ENCODE assay signal across 4 cellular contexts in the genomic region with DNA sequence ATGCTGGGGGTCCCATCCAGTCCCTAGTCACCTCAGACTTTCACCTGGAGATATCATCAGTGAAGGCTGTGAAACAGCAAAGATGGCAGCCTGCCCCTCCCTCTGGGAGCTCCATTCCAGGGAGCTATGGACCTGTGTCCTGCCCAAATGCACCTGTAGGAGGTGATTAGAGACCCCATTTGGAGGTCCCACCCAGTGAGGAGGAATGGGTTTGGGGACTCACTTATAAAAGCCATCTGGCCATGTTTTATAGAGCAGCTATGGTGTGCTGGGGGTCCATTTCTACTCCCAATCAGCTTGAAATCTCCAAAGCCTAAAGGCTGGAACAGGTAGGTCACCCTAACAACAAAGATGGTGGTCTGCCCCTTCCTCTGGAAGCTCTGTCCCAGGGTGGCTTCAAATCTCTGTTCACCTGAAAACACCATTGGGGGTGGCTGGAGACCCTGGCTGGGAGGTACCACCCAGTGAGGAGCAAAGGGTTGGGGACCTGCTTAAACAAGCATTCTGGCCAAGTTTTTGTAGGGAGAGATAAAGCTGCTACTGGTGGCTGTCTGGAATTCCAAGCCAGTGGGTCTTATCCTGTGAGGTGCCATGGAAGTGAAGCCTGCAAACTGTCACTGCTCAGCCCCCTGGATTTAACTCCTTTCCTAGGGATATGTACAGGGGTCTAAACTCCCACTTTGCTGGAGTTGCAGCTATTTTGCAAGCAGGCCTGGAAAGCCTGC.
"Had no signal": no experiment of that assay in that cellular context is flagged by ENCODE, and none has a peak within 500 bp of the region (broad histone marks: within the 10 kb centered on the region; RNA-seq: fewer than 3 reads in every experiment).

No MANE protein-coding gene starts in this region.

- H3K4me3 ChIP-seq: K562 had no signal

- DNase-seq: IMR-90, KBM-7 had no signal

- H3K27ac ChIP-seq: HL-60 had no signal
